ENCODE assay signal across 8 cellular contexts in the genomic region with DNA sequence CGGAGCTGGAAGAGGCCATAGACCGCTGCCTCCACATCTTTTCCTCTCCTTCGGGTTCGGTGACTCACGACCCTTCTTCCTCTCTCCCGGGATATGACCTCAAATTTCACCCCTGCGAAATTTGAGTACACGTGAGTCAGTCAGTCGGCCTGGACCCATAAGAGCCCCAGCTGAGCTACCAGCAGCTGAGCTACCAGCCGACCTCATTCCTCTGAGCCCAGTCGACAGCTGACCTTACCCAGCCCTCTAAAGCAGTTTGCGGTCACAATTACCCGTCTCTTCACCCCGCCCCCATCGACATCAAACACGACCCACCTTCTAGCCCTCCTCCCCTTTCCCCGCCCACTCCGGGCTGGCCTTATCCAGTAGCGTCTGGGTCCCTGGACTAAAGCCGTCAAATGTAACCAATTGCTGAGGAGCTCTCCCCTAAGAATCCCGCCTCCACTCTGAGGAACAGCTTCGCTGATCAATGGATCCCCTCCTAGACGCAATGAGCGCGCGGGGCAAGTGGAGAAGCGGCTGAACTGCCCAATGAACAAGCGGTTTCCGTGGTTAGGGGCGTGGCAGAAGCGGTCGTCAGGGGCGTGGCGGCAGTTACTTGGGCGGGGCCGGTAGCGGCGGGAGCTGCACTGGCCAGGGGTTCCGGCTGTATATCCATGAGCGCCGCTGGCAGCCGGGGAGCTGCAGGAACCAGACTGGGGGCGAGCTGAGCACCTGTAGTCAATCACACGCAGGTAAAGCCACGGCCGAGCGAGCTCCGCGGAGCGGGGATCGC. TPM values are rescaled to one million over a fixed set of nuclear protein-coding genes. Genes with fewer than 3 reads are reported as not detected.
DNase-seq lines count a peak whose midpoint lies in the region; ATAC-seq, FAIRE-seq and TF ChIP-seq lines count a peak whose summit lies in the region.

A gene with protein sequence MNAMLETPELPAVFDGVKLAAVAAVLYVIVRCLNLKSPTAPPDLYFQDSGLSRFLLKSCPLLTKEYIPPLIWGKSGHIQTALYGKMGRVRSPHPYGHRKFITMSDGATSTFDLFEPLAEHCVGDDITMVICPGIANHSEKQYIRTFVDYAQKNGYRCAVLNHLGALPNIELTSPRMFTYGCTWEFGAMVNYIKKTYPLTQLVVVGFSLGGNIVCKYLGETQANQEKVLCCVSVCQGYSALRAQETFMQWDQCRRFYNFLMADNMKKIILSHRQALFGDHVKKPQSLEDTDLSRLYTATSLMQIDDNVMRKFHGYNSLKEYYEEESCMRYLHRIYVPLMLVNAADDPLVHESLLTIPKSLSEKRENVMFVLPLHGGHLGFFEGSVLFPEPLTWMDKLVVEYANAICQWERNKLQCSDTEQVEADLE (plus strand): TSS at position 627 of the 775 bp plus-strand sequence. CDS start 27,872 bp downstream, outside the sequence.

- DNase-seq in NCI-H2107 treated with DMSO at 0.1 percent for 48 hours (lab: John Stamatoyannopoulos, UW; ENCODE audit: unreplicated experiment) (peak; percentile 94), body of pancreas (peak; percentile 99 to 100 (median 99)), iPS DF 19.7 (ENCODE audit: low read depth, low spot score) (peak; percentile 100), gastrocnemius medialis (peak; percentile 99 to 100)

- peak; percentile 94 for FAIRE-seq in TTC549 (lab: Jason Lieb, UNC)

- ATAC-seq in GM18520 (IDR thresholded peaks at IDR 0.05; ENCODE audit: unreplicated experiment) (peak; percentile 99), HG03064 (IDR thresholded peaks at IDR 0.05; ENCODE audit: low read depth, unreplicated experiment) (peak; percentile 93), body of pancreas (peak; percentile 93), gastrocnemius medialis (peak; percentile 84 to 86)

- in situ Hi-C loops in gastrocnemius medialis (cut with MboI; ENCODE audit: low sequenced_read_pairs in 4 of 4): no loop called here

- H3K4me3 ChIP-seq in body of pancreas (peak within 1 kb of the TSS; percentile 11 to 88), gastrocnemius medialis (peak within 1 kb of the TSS; percentile 75 to 94 (median 90))

- TF ChIP-seq POLR2A in body of pancreas (IDR thresholded peaks at IDR 0.05) (peak; percentile 94 to 96 (median 95)), gastrocnemius medialis (IDR thresholded peaks at IDR 0.05) (peak; percentile 97 to 99)

- H3K27ac ChIP-seq in 22Rv1: peak within 1 kb of the TSS; percentile 43
- H3K27ac ChIP-seq in body of pancreas: peak within 1 kb of the TSS; percentile 93 to 98 (median 95)
- peak within 1 kb of the TSS; percentile 93 to 99 (median 98) for H3K27ac ChIP-seq in gastrocnemius medialis

- intact Hi-C loops in body of pancreas (cut with DNase I): no loop called here
- intact Hi-C loops in gastrocnemius medialis (cut with DNase I; ENCODE audit: low total_unique reads): loop anchor here (1.0 to 10.0 kb wide), 6 partner anchors 29 to 623 kb away; a partner anchor contains a TSS

- TF ChIP-seq CTCF in 22Rv1 (IDR thresholded peaks at IDR 0.05) (no peak), body of pancreas (IDR thresholded peaks at IDR 0.05) (peak in 1 of 7 experiments; percentile 4), gastrocnemius medialis (IDR thresholded peaks at IDR 0.05 in 4 of 5, conservative IDR thresholded peaks at IDR 0.05 in 1 of 5) (no peak)

- 1% methylated on average over 24 to 49 of the region's 51 CpGs for WGBS in body of pancreas, 2 donors

- H3K9me3 ChIP-seq in body of pancreas: no peaks in the 10 kb centered on the region
- H3K9me3 ChIP-seq in gastrocnemius medialis: no peaks in the 10 kb centered on the region

- no peaks in the 10 kb centered on the region for H3K36me3 ChIP-seq in body of pancreas (replicated peaks in 1 of 2; ENCODE audit: insufficient read depth in 1 of 2, low read depth in 2 of 2)
- no peaks in the 10 kb centered on the region for H3K36me3 ChIP-seq in gastrocnemius medialis

- H3K27me3 ChIP-seq in body of pancreas: no peaks in the 10 kb centered on the region
- no peaks in the 10 kb centered on the region for H3K27me3 ChIP-seq in gastrocnemius medialis

- H3K4me1 ChIP-seq in body of pancreas (peaks cover 45% of the 10 kb centered on the region), gastrocnemius medialis (peaks cover 41 to 48% of the 10 kb centered on the region in 2 donors)

RNA-seq across cellular contexts. Expression of the gene that starts here (rescaled TPM):
- total RNA-seq in body of pancreas: 100 to 1,000 TPM in 1 of 2 donors, 10 to 100 TPM in 1; 50.8 to 136 TPM
- total RNA-seq in gastrocnemius medialis: 100 to 1,000 TPM in 1 of 4 donors, 10 to 100 TPM in 3; 19.3 to 150 (median 64.5) TPM

Comparison
In these comparisons a context has a peak if more than half of its experiments do, and no peak if none do; other contexts are left out.
1. Peak in every context shown above with its lines: DNase-seq, ATAC-seq, H3K4me3 ChIP-seq and H3K27ac ChIP-seq.
2. H3K27ac ChIP-seq: peak in every context shown above with its lines; median percentile 98 in gastrocnemius medialis; 95 in body of pancreas; 43 in 22Rv1.